In genomic region chr5:127029513-127030258, GRCh38 we compare ENCODE assay signal across 8 cellular contexts. TPM values are rescaled to one million over a fixed set of nuclear protein-coding genes. Genes with fewer than 3 reads are reported as not detected.
DNase-seq lines count a peak whose midpoint lies in the region; ATAC-seq and TF ChIP-seq lines count a peak whose summit lies in the region.

No MANE protein-coding gene starts in this region.

- WGBS in psoas muscle, 3 donors: 1% methylated on average over 53 of the region's 53 CpGs

- peaks cover 8% of the 10 kb centered on the region for H3F3A ChIP-seq in GM23338 (replicated peaks; ENCODE audit: low read depth)

- ATAC-seq in GM23338 (peak; percentile 59), left ventricle myocardium superior (peak; percentile 53), psoas muscle (peak; percentile 59 to 71 (median 64)), GM21367 (IDR thresholded peaks at IDR 0.05; ENCODE audit: unreplicated experiment) (no peak)

- TF ChIP-seq CTCF in GM23338 (conservative IDR thresholded peaks at IDR 0.05; ENCODE audit: low read depth in 2 of 2): peak; percentile 25 to 55; a peak in 3 of 4 replicates
- peak; percentile 54 for TF ChIP-seq CTCF in psoas muscle (IDR thresholded peaks at IDR 0.05)

- peaks cover 5% of the 10 kb centered on the region; the same call in 1 of the 2 replicates for H3K9me2 ChIP-seq in GM23338 (ENCODE audit: insufficient read depth)

- no peak overlapping the region for H3K27ac Mint-ChIP-seq in GM23338

- H2AFZ ChIP-seq in GM23338: peak overlapping the region; percentile 94

- peaks cover 22% of the 10 kb centered on the region for H3K79me2 ChIP-seq in GM23338 (replicated peaks; ENCODE audit: insufficient read depth)

- peaks cover 20% of the 10 kb centered on the region for H3K27me3 Mint-ChIP-seq in GM23338 (ENCODE audit: insufficient read depth, low read depth, poor library complexity)

- DNase-seq in DMS53 (lab: John Stamatoyannopoulos, UW) (peak; percentile 94), GM23338 (ENCODE audit: low spot score) (peak; percentile 88), M059J (ENCODE audit: low read depth) (peak; percentile 83), SW 1271 (lab: John Stamatoyannopoulos, UW) (peak; percentile 66 to 86), left ventricle myocardium superior (peak; percentile 56), psoas muscle (peak; percentile 48 to 70)

- H3K36me3 Mint-ChIP-seq in GM23338 (ENCODE audit: low read depth): no peaks in the 10 kb centered on the region

- H3K4me1 Mint-ChIP-seq in GM23338: peaks cover 30% of the 10 kb centered on the region

- peaks cover 41% of the 10 kb centered on the region for H3K27me3 ChIP-seq in GM23338 (ENCODE audit: insufficient read depth)
- no peaks in the 10 kb centered on the region for H3K27me3 ChIP-seq in psoas muscle (ENCODE audit: insufficient read depth in 3 of 3, low read length in 2 of 3)

- 0 out of 3 replicates have a peak, but pooled peaks cover 2% of the 10 kb centered on the region for H3K9me3 Mint-ChIP-seq in GM23338

- H3K27ac ChIP-seq in GM23338 (ENCODE audit: low read depth) (no peak overlapping the region), angular gyrus (ENCODE audit: low read depth, low read length) (peak overlapping the region; percentile 73), psoas muscle (peak overlapping the region; percentile 87)

- intact Hi-C loops in left ventricle myocardium superior (cut with micrococcal nuclease): no loop called here
- intact Hi-C loops in psoas muscle (cut with DNase I): loop anchor here (2.0 to 10.0 kb wide), 6 partner anchors 43 to 252 kb away; partner anchors contain the start of genes C5orf63 (in 2 of the 2) and LMNB1 (in 1 of the 2)

- H3K4me3 ChIP-seq in GM23338 (peak overlapping the region; percentile 76), psoas muscle (peak overlapping the region; percentile 93)

- peaks cover 6% of the 10 kb centered on the region; the same call in 1 of the 2 replicates for H4K20me1 ChIP-seq in GM23338 (replicated peaks; ENCODE audit: insufficient read depth)

- no peaks in the 10 kb centered on the region for H3K36me3 ChIP-seq in GM23338 (ENCODE audit: insufficient read depth)
- no peaks in the 10 kb centered on the region for H3K36me3 ChIP-seq in psoas muscle (ENCODE audit: insufficient read depth in 1 of 2, low read depth in 1 of 2)

- peak overlapping the region; percentile 83 for H3K4me3 Mint-ChIP-seq in GM23338

- no peaks in the 10 kb centered on the region for H3K9me3 ChIP-seq in psoas muscle

- peak overlapping the region; percentile 91 for H3K4me2 ChIP-seq in GM23338

- peaks cover 32% of the 10 kb centered on the region for H3K4me1 ChIP-seq in GM23338 (ENCODE audit: insufficient read depth)
- peaks cover 17% of the 10 kb centered on the region for H3K4me1 ChIP-seq in psoas muscle

TF ChIP-seq in GM23338, 12 proteins besides CTCF, POLR2A, EP300 and RAD21:
- TF ChIP-seq STAT1 (IDR thresholded peaks at IDR 0.05; ENCODE audit: unreplicated experiment) (no peak), POLR2AphosphoS5 (IDR thresholded peaks at IDR 0.05; ENCODE audit: low read depth) (no peak), JUNB (IDR thresholded peaks at IDR 0.05; ENCODE audit: unreplicated experiment) (no peak), CREB1 (CRISPR knock-in tag; IDR thresholded peaks at IDR 0.05; ENCODE audit: low read depth) (no peak), EZH2 (IDR thresholded peaks at IDR 0.05; ENCODE audit: low read depth, unreplicated experiment) (no peak), NANOG (IDR thresholded peaks at IDR 0.05; ENCODE audit: borderline replicate concordance) (no peak), EZH2phosphoT487 (IDR thresholded peaks at IDR 0.05; ENCODE audit: unreplicated experiment) (no peak)
- TF ChIP-seq, protein P1, sequence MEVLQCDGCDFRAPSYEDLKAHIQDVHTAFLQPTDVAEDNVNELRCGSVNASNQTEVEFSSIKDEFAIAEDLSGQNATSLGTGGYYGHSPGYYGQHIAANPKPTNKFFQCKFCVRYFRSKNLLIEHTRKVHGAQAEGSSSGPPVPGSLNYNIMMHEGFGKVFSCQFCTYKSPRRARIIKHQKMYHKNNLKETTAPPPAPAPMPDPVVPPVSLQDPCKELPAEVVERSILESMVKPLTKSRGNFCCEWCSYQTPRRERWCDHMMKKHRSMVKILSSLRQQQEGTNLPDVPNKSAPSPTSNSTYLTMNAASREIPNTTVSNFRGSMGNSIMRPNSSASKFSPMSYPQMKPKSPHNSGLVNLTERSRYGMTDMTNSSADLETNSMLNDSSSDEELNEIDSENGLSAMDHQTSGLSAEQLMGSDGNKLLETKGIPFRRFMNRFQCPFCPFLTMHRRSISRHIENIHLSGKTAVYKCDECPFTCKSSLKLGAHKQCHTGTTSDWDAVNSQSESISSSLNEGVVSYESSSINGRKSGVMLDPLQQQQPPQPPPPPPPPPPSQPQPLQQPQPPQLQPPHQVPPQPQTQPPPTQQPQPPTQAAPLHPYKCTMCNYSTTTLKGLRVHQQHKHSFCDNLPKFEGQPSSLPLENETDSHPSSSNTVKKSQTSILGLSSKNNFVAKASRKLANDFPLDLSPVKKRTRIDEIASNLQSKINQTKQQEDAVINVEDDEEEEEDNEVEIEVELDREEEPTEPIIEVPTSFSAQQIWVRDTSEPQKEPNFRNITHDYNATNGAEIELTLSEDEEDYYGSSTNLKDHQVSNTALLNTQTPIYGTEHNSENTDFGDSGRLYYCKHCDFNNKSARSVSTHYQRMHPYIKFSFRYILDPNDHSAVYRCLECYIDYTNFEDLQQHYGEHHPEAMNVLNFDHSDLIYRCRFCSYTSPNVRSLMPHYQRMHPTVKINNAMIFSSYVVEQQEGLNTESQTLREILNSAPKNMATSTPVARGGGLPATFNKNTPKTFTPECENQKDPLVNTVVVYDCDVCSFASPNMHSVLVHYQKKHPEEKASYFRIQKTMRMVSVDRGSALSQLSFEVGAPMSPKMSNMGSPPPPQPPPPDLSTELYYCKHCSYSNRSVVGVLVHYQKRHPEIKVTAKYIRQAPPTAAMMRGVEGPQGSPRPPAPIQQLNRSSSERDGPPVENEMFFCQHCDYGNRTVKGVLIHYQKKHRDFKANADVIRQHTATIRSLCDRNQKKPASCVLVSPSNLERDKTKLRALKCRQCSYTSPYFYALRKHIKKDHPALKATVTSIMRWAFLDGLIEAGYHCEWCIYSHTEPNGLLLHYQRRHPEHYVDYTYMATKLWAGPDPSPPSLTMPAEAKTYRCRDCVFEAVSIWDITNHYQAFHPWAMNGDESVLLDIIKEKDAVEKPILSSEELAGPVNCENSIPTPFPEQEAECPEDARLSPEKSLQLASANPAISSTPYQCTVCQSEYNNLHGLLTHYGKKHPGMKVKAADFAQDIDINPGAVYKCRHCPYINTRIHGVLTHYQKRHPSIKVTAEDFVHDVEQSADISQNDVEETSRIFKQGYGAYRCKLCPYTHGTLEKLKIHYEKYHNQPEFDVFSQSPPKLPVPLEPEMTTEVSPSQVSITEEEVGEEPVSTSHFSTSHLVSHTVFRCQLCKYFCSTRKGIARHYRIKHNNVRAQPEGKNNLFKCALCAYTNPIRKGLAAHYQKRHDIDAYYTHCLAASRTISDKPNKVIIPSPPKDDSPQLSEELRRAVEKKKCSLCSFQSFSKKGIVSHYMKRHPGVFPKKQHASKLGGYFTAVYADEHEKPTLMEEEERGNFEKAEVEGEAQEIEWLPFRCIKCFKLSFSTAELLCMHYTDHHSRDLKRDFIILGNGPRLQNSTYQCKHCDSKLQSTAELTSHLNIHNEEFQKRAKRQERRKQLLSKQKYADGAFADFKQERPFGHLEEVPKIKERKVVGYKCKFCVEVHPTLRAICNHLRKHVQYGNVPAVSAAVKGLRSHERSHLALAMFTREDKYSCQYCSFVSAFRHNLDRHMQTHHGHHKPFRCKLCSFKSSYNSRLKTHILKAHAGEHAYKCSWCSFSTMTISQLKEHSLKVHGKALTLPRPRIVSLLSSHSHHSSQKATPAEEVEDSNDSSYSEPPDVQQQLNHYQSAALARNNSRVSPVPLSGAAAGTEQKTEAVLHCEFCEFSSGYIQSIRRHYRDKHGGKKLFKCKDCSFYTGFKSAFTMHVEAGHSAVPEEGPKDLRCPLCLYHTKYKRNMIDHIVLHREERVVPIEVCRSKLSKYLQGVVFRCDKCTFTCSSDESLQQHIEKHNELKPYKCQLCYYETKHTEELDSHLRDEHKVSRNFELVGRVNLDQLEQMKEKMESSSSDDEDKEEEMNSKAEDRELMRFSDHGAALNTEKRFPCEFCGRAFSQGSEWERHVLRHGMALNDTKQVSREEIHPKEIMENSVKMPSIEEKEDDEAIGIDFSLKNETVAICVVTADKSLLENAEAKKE (CRISPR knock-in tag; IDR thresholded peaks at IDR 0.05): no peak

RNA-seq across cellular contexts. Expression of gene MARCHF3, which starts 0.7 kb away (rescaled TPM):
- total RNA-seq in GM23338 (2014; rRNA removed; shearing (Covaris generic)): 12.5 and 12.7 TPM in 2 replicates
- polyA plus RNA-seq in GM23338 (2016; fragmentation: Nextera tagmentation; extraction: Ambion mirVana): 7.0 and 8.7 TPM in 2 replicates
- 4.9 and 8.7 TPM in 2 replicates for total RNA-seq in M059J (2014; rRNA removed; shearing (Covaris generic))
- 25.0 TPM for total RNA-seq in left ventricle myocardium superior
- total RNA-seq in psoas muscle: 10 to 100 TPM in 2 of 4 donors, 1 to 10 TPM in 2; 9.2 to 16.2 (median 12.4) TPM
- 10 to 100 TPM in 2 of 3 donors, 1 to 10 TPM in 1; 6.0 to 22.0 (median 12.0) TPM for polyA plus RNA-seq in psoas muscle

RNA-seq across cellular contexts. Expression of gene C5orf63, which starts 43.6 kb away (rescaled TPM):
- total RNA-seq in GM23338 (2014; rRNA removed; shearing (Covaris generic)): 2.1 and 6.8 TPM in 2 replicates
- polyA plus RNA-seq in GM23338 (2016; fragmentation: Nextera tagmentation; extraction: Ambion mirVana): 8.1 and 10.5 TPM in 2 replicates
- total RNA-seq in M059J (2014; rRNA removed; shearing (Covaris generic)): 1.7 and 2.6 TPM in 2 replicates
- total RNA-seq in left ventricle myocardium superior: 10.9 TPM
- 1 to 10 TPM; 5.3 to 7.6 (median 7.0) TPM for total RNA-seq in psoas muscle
- polyA plus RNA-seq in psoas muscle: 1 to 10 TPM; 2.4 to 6.4 (median 5.8) TPM
